8 cellular contexts compared by ENCODE assay signal in genomic region chr18:3998698-3999333, GRCh38.
A peak's percentile ranks its signal among the peaks of the same experiment; 100 is the strongest.
DNase-seq lines count a peak whose midpoint lies in the region; ATAC-seq, FAIRE-seq and TF ChIP-seq lines count a peak whose summit lies in the region.

No MANE protein-coding gene starts in this region.

- H3K4ac ChIP-seq in H1 (replicated peaks; ENCODE audit: insufficient read length, low read depth, low read length): no peak overlapping the region

- H3K4me1 ChIP-seq in H1 (replicated peaks in 1 of 4; ENCODE audit: control insufficient read depth in 3 of 4, insufficient read depth in 4 of 4, low read length in 3 of 4): peaks cover 0 to 4% (median 1%) of the 10 kb centered on the region in 4 experiments; a peak in 3 of 7 replicates

- no peak overlapping the region for H2BK5ac ChIP-seq in H1 (ENCODE audit: low read depth, low read length)

- POLR2A ChIA-PET in H1 (lab: Charles Lee; ENCODE audit: partially characterized antibody): no interaction called here

- H2BK15ac ChIP-seq in H1 (ENCODE audit: low read length): no peak overlapping the region

- H3K23ac ChIP-seq in H1 (ENCODE audit: insufficient read length): no peak overlapping the region

- peak; percentile 40 for DNase-seq in AG20443 (ENCODE audit: low spot score)
- peak; percentile 23 for DNase-seq in NCI-H774 (lab: John Stamatoyannopoulos, UW)
- no peak for DNase-seq in H1 (ENCODE audit: low read depth in 1 of 2, low spot score in 2 of 2)
- peak; percentile 17 for DNase-seq in non-pigmented ciliary epithelial cell (ENCODE audit: low read depth)

- H2AK5ac ChIP-seq in H1 (ENCODE audit: low read depth, low read length): no peak overlapping the region

- H3K18ac ChIP-seq in H1 (ENCODE audit: extremely low read depth, low read length): no peak overlapping the region

- no peaks in the 10 kb centered on the region; a peak in 2 of 8 replicates for H3K36me3 ChIP-seq in H1 (ENCODE audit: control insufficient read depth in 2 of 4, insufficient read depth in 4 of 4, low read length in 3 of 4)

- 47% methylated on average over 4 of the region's 4 CpGs; no CpG with 5 or more reads in 1 of the 2 experiments for WGBS in H1 (ENCODE audit: extremely low coverage in 1 of 2, insufficient coverage in 1 of 2, insufficient read length in 1 of 2, insufficient replicate concordance in 2 of 2, low coverage in 1 of 2, low lambda C conversion rate in 2 of 2, missing lambda C conversion rate in 1 of 2), 2 experiments

- no peak overlapping the region for H2BK120ac ChIP-seq in H1 (replicated peaks; ENCODE audit: low read depth, low read length)

- H3K4me2 ChIP-seq in H1 (ENCODE audit: insufficient read depth in 1 of 2, low read depth in 2 of 2, low read length in 2 of 2): no peak overlapping the region

- H2BK20ac ChIP-seq in H1 (ENCODE audit: low read length): no peak overlapping the region

- H3K23me2 ChIP-seq in H1 (ENCODE audit: low read depth, low read length): no peaks in the 10 kb centered on the region

- CTCF ChIA-PET in H1 (lab: Charles Lee; ENCODE audit: partially characterized antibody): interaction anchor here (0.8 to 1.3 kb wide), 13 partner anchors 12 to 717 kb away, joined by 3 to 12 read pairs (median 4); no protein-coding TSS in a partner anchor

- H4K91ac ChIP-seq in H1 (replicated peaks; ENCODE audit: insufficient read length, low read length): no peak overlapping the region

- no peak overlapping the region for H3K9ac ChIP-seq in H1 (replicated peaks in 1 of 4; ENCODE audit: extremely low read depth in 1 of 4, low read depth in 3 of 4, low read length in 3 of 4)

- H3K56ac ChIP-seq in H1 (replicated peaks; ENCODE audit: insufficient read length, low read depth, low read length): no peak overlapping the region

- peak; percentile 67 for TF ChIP-seq CTCF in GM12872 (IDR thresholded peaks at IDR 0.05; ENCODE audit: insufficient read depth, low read depth, low read length)
- peak in 2 of 3 experiments; percentile 56 to 69; a peak in 3 of 4 replicates for TF ChIP-seq CTCF in H1 (IDR thresholded peaks at IDR 0.05; ENCODE audit: control extremely low read depth in 1 of 3, insufficient read depth in 1 of 3, low read depth in 1 of 3, low read length in 3 of 3)

- no peak overlapping the region for H2AFZ ChIP-seq in H1 (ENCODE audit: low read length)

- H3K27me3 ChIP-seq in H1 (replicated peaks in 1 of 4; ENCODE audit: control insufficient read depth in 3 of 4, extremely low read depth in 1 of 4, insufficient read depth in 3 of 4, low read length in 3 of 4): no peaks in the 10 kb centered on the region

- H4K8ac ChIP-seq in H1 (ENCODE audit: extremely low read depth, insufficient read depth, low read length): no peak overlapping the region

- H3K4me3 ChIP-seq in H1 (ENCODE audit: extremely low read depth in 1 of 4, insufficient read depth in 2 of 4, low read depth in 3 of 4, low read length in 4 of 4): no peak overlapping the region

- ATAC-seq in GM18498 (IDR thresholded peaks at IDR 0.05; ENCODE audit: unreplicated experiment) (no peak), HG02870 (IDR thresholded peaks at IDR 0.05; ENCODE audit: unreplicated experiment) (no peak), HG02763 (IDR thresholded peaks at IDR 0.05; ENCODE audit: unreplicated experiment) (no peak)

- H3K9me3 ChIP-seq in H1 (ENCODE audit: insufficient read depth in 2 of 2, low read depth in 1 of 2, low read length in 1 of 2): 0 out of 4 replicates have a peak, but pooled peaks cover 0 to 2% of the 10 kb centered on the region in 2 experiments

- H3K27ac ChIP-seq in H1 (ENCODE audit: low read depth, low read length): no peak overlapping the region

- no peak for TF ChIP-seq POLR2A in H1 (IDR thresholded peaks at IDR 0.05; ENCODE audit: control extremely low read depth in 1 of 2, low read depth in 2 of 2, low read length in 2 of 2)

- H3K79me2 ChIP-seq in H1 (ENCODE audit: control insufficient read depth in 1 of 2, insufficient read depth in 2 of 2, low read length in 2 of 2): no peaks in the 10 kb centered on the region

- no peak overlapping the region for H4K5ac ChIP-seq in H1 (ENCODE audit: insufficient read length, low read depth, low read length)

- H3K79me1 ChIP-seq in H1 (ENCODE audit: low read depth, low read length): no peaks in the 10 kb centered on the region

- FAIRE-seq in H1 (lab: Jason Lieb, UNC): peak; percentile 7

- TF ChIP-seq RAD21 in H1 (IDR thresholded peaks at IDR 0.05 in 1 of 2, conservative IDR thresholded peaks at IDR 0.05 in 1 of 2; ENCODE audit: low read depth in 2 of 2, low read length in 2 of 2): peak; percentile 75

- no peak overlapping the region for H3K14ac ChIP-seq in H1 (ENCODE audit: insufficient read length)

- H2BK12ac ChIP-seq in H1 (ENCODE audit: low read depth, low read length): no peak overlapping the region

- H4K20me1 ChIP-seq in H1 (replicated peaks in 1 of 2; ENCODE audit: control insufficient read depth in 1 of 2, insufficient read depth in 2 of 2, low read length in 2 of 2): no peaks in the 10 kb centered on the region

- no peak for TF ChIP-seq EP300 in H1 (IDR thresholded peaks at IDR 0.05; ENCODE audit: borderline replicate concordance in 1 of 2, low read depth in 2 of 2, low read length in 2 of 2)

TF ChIP-seq in H1, 55 proteins besides CTCF, POLR2A, EP300 and RAD21:
- no peak for TF ChIP-seq TBP (IDR thresholded peaks at IDR 0.05; ENCODE audit: low read depth, low read length)
- TF ChIP-seq CHD7 (IDR thresholded peaks at IDR 0.05; ENCODE audit: insufficient replicate concordance, low read length): peak; percentile 74
- no peak for TF ChIP-seq PHF8 (conservative IDR thresholded peaks at IDR 0.05; ENCODE audit: low read depth, low read length)

Comparison
In these comparisons a context has a peak if more than half of its experiments do, and no peak if none do; other contexts are left out.
1. DNase-seq: peak in AG20443 (single experiment), NCI-H774 (single experiment) and non-pigmented ciliary epithelial cell (single experiment); none in H1 (0 of 2).